8 cellular contexts compared by ENCODE assay signal in the genomic region with DNA sequence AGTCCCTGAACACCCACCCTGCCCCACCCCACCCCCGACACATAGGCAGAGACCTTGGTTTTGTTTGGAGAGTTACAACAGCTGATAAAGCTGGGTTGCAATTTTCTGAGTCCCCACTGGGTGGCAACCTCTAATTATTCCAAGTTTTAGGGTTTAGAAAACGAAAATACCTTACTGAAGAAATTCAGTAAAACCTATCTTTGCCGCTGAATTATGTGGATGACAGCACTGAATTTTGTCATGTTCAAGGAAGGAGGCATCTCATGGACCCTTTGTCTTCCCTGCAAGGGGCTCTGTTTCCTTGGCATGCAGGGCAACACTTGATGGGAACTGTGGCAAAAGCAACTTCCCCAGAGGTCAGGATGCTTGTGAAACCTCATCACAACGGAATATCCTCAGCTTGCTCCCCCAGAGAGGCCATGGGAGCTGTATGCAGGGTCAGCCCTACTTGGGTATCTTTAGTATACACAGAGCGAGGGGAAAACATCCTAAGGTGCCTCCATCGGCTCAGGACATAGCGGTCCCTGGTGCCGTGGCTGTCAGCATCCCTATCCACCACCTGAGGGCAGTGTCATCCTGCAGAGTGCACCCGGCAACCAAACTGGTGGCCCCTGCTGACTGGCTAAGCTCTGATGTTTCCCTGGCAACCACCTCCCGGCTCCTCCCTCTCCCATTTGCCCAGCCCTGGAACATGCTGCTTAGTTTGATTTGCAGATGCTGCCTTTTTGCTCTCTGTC.
DNase-seq lines count a peak whose midpoint lies in the region; ATAC-seq and TF ChIP-seq lines count a peak whose summit lies in the region.

No MANE protein-coding gene starts in this region.

- H3K23ac ChIP-seq in mesendoderm (ENCODE audit: low read length): no peak overlapping the region

- peaks cover 3% of the 10 kb centered on the region for H3K9me3 ChIP-seq in endodermal cell (ENCODE audit: control insufficient read depth, low read length)

- H3K4me3 Mint-ChIP-seq in endodermal cell: no peak overlapping the region

- H3K56ac ChIP-seq in mesendoderm (ENCODE audit: low read length): no peak overlapping the region

- H3K27ac ChIP-seq in endodermal cell (ENCODE audit: low read depth, low read length): no peak overlapping the region
- H3K27ac ChIP-seq in mesendoderm (ENCODE audit: low read depth, low read length): no peak overlapping the region

- H4K8ac ChIP-seq in mesendoderm (ENCODE audit: low read depth, low read length): no peak overlapping the region

- H3K18ac ChIP-seq in mesendoderm (ENCODE audit: low read length): no peak overlapping the region

- H3K27me3 Mint-ChIP-seq in endodermal cell (ENCODE audit: insufficient read depth): peaks cover 3% of the 10 kb centered on the region

- H3K4me3 ChIP-seq in endodermal cell (ENCODE audit: low read length) (no peak overlapping the region), mesendoderm (ENCODE audit: low read length) (no peak overlapping the region)

- peaks cover 31% of the 10 kb centered on the region for H3K9me3 Mint-ChIP-seq in endodermal cell

- no peak overlapping the region for H2BK120ac ChIP-seq in mesendoderm (ENCODE audit: low read depth, low read length)

- no peaks in the 10 kb centered on the region for H3K36me3 Mint-ChIP-seq in endodermal cell (ENCODE audit: low read depth)

- H3K36me3 ChIP-seq in endodermal cell (ENCODE audit: control insufficient read depth, insufficient read depth, low read length) (no peaks in the 10 kb centered on the region), mesendoderm (ENCODE audit: control insufficient read depth, insufficient read depth, low read length) (no peaks in the 10 kb centered on the region)

- no peak overlapping the region for H3K4me2 ChIP-seq in mesendoderm (ENCODE audit: low read length)

- no peak overlapping the region for H2AK5ac ChIP-seq in mesendoderm (ENCODE audit: low read length)

- H3K27me3 ChIP-seq in endodermal cell (ENCODE audit: control insufficient read depth, insufficient read depth, low read length, poor library complexity, severe bottlenecking) (peaks cover 5% of the 10 kb centered on the region), mesendoderm (ENCODE audit: insufficient read depth, low read length, poor library complexity) (no peaks in the 10 kb centered on the region)

- no peak overlapping the region for H3K27ac Mint-ChIP-seq in endodermal cell

- peak; percentile 97 for DNase-seq in AG20443 (ENCODE audit: low spot score)
- peak; percentile 95 for DNase-seq in NCI-H82 treated with DMSO at 0.1 percent for 48 hours (lab: John Stamatoyannopoulos, UW; ENCODE audit: unreplicated experiment)
- peak; percentile 89 for DNase-seq in activated CD8-positive, alpha-beta memory T cell treated with anti-CD3 and anti-CD28 coated beads for 24 hours
- peak; percentile 95 for DNase-seq in endodermal cell
- DNase-seq in mesendoderm: peak; percentile 96
- peak; percentile 60 to 72 for DNase-seq in stimulated activated CD8-positive, alpha-beta memory T cell treated with anti-CD3 and anti-CD28 coated beads, Interleukin-2, amount 100 ng/mL, for 48 hours (ENCODE audit: low read depth in 2 of 2)

- no peaks in the 10 kb centered on the region for H3K4me1 Mint-ChIP-seq in endodermal cell

- H3K4me1 ChIP-seq in endodermal cell (ENCODE audit: control insufficient read depth, insufficient read depth, low read length) (no peaks in the 10 kb centered on the region), mesendoderm (ENCODE audit: control insufficient read depth, low read depth, low read length) (no peaks in the 10 kb centered on the region)

- no peak overlapping the region for H3K9ac ChIP-seq in endodermal cell (ENCODE audit: extremely low read depth, low read length, poor library complexity, severe bottlenecking)
- H3K9ac ChIP-seq in mesendoderm (ENCODE audit: low read length): no peak overlapping the region

- no peak overlapping the region for H4K5ac ChIP-seq in mesendoderm (ENCODE audit: low read length)

- no peak overlapping the region for H2BK5ac ChIP-seq in mesendoderm (ENCODE audit: low read length)

- peak; percentile 84 for TF ChIP-seq CTCF in endodermal cell (conservative IDR thresholded peaks at IDR 0.05)

- no peak overlapping the region for H3K4ac ChIP-seq in mesendoderm (ENCODE audit: low read depth, low read length)

- WGBS in endodermal cell (ENCODE audit: insufficient coverage in 1 of 2, insufficient read length in 1 of 2), 2 experiments: 12 to 23% methylated on average over 7 to 10 of the region's 10 CpGs
- WGBS in mesendoderm (ENCODE audit: extremely low coverage, insufficient coverage, low lambda C conversion rate): no CpG with 5 or more reads among the region's 10 CpGs

- no peaks in the 10 kb centered on the region for H3K79me1 ChIP-seq in mesendoderm (ENCODE audit: low read length)

- no peaks in the 10 kb centered on the region for H3K79me2 ChIP-seq in mesendoderm (ENCODE audit: control insufficient read depth, insufficient read depth, low read length)

- H2BK15ac ChIP-seq in mesendoderm (replicated peaks; ENCODE audit: low read depth): no peak overlapping the region

- ATAC-seq in GM18909 (IDR thresholded peaks at IDR 0.05; ENCODE audit: poor library complexity, unreplicated experiment) (peak; percentile 76), HG03520 (IDR thresholded peaks at IDR 0.05; ENCODE audit: unreplicated experiment) (peak; percentile 61)
